In the genomic region with DNA sequence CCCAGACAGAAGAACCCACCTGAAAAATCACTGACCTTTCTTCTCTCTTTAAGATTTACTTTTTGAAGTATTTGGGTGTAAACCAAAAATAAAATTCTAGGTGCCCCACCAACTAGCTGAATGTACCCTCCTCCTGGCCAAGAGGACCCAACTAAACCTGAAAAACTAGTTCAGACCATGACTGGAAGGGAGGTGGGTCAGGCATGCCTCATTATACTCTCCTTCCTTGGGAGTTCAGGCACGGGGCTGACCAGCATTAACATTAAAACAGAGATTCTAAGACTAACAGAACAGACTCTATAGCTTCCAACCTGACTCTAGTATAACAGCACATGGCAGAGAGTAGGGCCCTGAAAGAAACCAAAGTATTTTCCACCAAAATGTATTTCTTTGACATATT, we compare ENCODE assay signal across 1 cellular context.
TF ChIP-seq lines count a peak whose summit lies in the region.

No MANE protein-coding gene starts in this region.

TF ChIP-seq in WTC11, 78 proteins besides CTCF, POLR2A, EP300 and RAD21 (continued from another document):
- TF ChIP-seq, protein P1, sequence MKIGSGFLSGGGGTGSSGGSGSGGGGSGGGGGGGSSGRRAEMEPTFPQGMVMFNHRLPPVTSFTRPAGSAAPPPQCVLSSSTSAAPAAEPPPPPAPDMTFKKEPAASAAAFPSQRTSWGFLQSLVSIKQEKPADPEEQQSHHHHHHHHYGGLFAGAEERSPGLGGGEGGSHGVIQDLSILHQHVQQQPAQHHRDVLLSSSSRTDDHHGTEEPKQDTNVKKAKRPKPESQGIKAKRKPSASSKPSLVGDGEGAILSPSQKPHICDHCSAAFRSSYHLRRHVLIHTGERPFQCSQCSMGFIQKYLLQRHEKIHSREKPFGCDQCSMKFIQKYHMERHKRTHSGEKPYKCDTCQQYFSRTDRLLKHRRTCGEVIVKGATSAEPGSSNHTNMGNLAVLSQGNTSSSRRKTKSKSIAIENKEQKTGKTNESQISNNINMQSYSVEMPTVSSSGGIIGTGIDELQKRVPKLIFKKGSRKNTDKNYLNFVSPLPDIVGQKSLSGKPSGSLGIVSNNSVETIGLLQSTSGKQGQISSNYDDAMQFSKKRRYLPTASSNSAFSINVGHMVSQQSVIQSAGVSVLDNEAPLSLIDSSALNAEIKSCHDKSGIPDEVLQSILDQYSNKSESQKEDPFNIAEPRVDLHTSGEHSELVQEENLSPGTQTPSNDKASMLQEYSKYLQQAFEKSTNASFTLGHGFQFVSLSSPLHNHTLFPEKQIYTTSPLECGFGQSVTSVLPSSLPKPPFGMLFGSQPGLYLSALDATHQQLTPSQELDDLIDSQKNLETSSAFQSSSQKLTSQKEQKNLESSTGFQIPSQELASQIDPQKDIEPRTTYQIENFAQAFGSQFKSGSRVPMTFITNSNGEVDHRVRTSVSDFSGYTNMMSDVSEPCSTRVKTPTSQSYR (CRISPR knock-in tag; IDR thresholded peaks at IDR 0.05), result no peak
